Comparison of ENCODE assay signal across 1 cellular context in the genomic region with DNA sequence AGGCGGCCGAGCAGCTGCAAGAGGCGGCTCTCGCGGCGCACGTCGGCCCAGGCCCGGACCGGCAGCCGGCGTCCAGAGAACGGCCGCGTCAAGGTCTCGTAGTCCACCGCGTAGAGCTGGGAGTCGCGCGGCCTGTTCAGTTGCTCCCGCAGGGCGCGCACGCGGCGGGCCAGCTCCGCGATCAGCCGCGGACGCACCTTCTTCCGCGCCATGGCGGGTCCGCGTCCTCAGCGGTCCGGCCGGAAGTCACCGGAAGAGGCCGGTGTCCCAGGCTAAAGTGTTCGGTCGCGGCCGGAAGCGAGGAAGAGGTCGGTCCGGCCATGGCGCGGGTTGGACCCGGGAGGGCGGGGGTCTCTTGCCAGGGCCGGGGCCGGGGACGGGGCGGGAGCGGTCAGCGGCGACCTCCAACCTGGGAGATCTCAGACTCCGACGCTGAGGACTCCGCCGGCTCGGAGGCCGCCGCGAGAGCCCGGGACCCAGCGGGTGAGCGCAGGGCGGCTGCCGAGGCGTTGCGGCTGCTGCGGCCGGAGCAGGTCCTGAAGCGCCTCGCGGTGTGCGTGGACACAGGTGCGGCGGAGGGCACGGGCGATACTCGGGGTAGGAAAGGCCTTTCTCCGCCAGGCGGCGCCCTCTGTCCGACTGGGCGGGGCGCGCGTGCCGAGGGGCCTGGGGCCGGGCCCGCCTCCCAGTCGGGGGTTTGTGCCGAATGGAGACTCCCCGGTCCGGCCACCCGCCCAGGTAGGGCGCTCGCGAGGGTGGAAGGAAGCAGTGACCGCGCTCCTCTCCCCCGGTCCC.
TF ChIP-seq lines count a peak whose summit lies in the region.

A gene (minus strand): TSS at position 227 of the 795 bp plus-strand sequence. CDS start 15 bp downstream, at position 212.

TF ChIP-seq in HepG2, 621 proteins besides CTCF, POLR2A, EP300 and RAD21 (continued from another document and continues in another):
- TF ChIP-seq CEBPB (IDR thresholded peaks at IDR 0.05; ENCODE audit: borderline replicate concordance, low read depth, low read length) (no peak), CBX5 (CRISPR knock-in tag; IDR thresholded peaks at IDR 0.05; ENCODE audit: borderline replicate concordance) (peak; percentile 58; the same call in 1 of the 2 replicates), EZH2 (conservative IDR thresholded peaks at IDR 0.05; ENCODE audit: low read depth, low read length) (no peak), RBFOX2 (IDR thresholded peaks at IDR 0.05; ENCODE audit: low read depth, low read length) (peak; percentile 96), HNRNPLL (IDR thresholded peaks at IDR 0.05; ENCODE audit: low read depth, low read length, poor library complexity, severe bottlenecking) (peak; percentile 64), YY1 (IDR thresholded peaks at IDR 0.05; ENCODE audit: insufficient read depth, insufficient replicate concordance, low read depth, low read length) (peak; percentile 95), KAT8 (CRISPR knock-in tag; IDR thresholded peaks at IDR 0.05) (peak; percentile 94), MTF1 (CRISPR knock-in tag; IDR thresholded peaks at IDR 0.05) (peak; percentile 77; the same call in 1 of the 2 replicates), ZNF530 (CRISPR knock-in tag; IDR thresholded peaks at IDR 0.05; ENCODE audit: low read depth) (peak; percentile 36; the same call in 1 of the 2 replicates), PPARG (CRISPR knock-in tag; conservative IDR thresholded peaks at IDR 0.05) (no peak), DMAP1 (CRISPR knock-in tag; IDR thresholded peaks at IDR 0.05) (peak; percentile 98), ZNF44 (CRISPR knock-in tag; IDR thresholded peaks at IDR 0.05) (0 out of 2 replicates have a peak, but pooled peaks have one; percentile 21), PHF20 (CRISPR knock-in tag; IDR thresholded peaks at IDR 0.05) (peak; percentile 95), RFX5 (IDR thresholded peaks at IDR 0.05; ENCODE audit: low read depth, low read length) (peak; percentile 41; the same call in 1 of the 2 replicates), MED8 (CRISPR knock-in tag; IDR thresholded peaks at IDR 0.05; ENCODE audit: insufficient replicate concordance) (peak; percentile 90), ZNF350 (CRISPR knock-in tag; IDR thresholded peaks at IDR 0.05; ENCODE audit: borderline replicate concordance, low read depth) (no peak), SOX5 (CRISPR knock-in tag; IDR thresholded peaks at IDR 0.05; ENCODE audit: borderline replicate concordance) (peak; percentile 17; the same call in 1 of the 2 replicates)
- TF ChIP-seq, protein P1, sequence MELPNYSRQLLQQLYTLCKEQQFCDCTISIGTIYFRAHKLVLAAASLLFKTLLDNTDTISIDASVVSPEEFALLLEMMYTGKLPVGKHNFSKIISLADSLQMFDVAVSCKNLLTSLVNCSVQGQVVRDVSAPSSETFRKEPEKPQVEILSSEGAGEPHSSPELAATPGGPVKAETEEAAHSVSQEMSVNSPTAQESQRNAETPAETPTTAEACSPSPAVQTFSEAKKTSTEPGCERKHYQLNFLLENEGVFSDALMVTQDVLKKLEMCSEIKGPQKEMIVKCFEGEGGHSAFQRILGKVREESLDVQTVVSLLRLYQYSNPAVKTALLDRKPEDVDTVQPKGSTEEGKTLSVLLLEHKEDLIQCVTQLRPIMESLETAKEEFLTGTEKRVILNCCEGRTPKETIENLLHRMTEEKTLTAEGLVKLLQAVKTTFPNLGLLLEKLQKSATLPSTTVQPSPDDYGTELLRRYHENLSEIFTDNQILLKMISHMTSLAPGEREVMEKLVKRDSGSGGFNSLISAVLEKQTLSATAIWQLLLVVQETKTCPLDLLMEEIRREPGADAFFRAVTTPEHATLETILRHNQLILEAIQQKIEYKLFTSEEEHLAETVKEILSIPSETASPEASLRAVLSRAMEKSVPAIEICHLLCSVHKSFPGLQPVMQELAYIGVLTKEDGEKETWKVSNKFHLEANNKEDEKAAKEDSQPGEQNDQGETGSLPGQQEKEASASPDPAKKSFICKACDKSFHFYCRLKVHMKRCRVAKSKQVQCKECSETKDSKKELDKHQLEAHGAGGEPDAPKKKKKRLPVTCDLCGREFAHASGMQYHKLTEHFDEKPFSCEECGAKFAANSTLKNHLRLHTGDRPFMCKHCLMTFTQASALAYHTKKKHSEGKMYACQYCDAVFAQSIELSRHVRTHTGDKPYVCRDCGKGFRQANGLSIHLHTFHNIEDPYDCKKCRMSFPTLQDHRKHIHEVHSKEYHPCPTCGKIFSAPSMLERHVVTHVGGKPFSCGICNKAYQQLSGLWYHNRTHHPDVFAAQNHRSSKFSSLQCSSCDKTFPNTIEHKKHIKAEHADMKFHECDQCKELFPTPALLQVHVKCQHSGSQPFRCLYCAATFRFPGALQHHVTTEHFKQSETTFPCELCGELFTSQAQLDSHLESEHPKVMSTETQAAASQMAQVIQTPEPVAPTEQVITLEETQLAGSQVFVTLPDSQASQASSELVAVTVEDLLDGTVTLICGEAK (IDR thresholded peaks at IDR 0.05) = peak; percentile 93
- TF ChIP-seq, protein P1 (CRISPR knock-in tag; IDR thresholded peaks at IDR 0.05) = peak; percentile 44; the same call in 1 of the 2 replicates
- TF ChIP-seq, protein P2, sequence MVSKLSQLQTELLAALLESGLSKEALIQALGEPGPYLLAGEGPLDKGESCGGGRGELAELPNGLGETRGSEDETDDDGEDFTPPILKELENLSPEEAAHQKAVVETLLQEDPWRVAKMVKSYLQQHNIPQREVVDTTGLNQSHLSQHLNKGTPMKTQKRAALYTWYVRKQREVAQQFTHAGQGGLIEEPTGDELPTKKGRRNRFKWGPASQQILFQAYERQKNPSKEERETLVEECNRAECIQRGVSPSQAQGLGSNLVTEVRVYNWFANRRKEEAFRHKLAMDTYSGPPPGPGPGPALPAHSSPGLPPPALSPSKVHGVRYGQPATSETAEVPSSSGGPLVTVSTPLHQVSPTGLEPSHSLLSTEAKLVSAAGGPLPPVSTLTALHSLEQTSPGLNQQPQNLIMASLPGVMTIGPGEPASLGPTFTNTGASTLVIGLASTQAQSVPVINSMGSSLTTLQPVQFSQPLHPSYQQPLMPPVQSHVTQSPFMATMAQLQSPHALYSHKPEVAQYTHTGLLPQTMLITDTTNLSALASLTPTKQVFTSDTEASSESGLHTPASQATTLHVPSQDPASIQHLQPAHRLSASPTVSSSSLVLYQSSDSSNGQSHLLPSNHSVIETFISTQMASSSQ (IDR thresholded peaks at IDR 0.05; ENCODE audit: low read depth) = no peak
- TF ChIP-seq, protein P2 (CRISPR knock-in tag; IDR thresholded peaks at IDR 0.05; ENCODE audit: borderline replicate concordance) = no peak; the same call in 1 of the 2 replicates
- TF ChIP-seq, protein P3, sequence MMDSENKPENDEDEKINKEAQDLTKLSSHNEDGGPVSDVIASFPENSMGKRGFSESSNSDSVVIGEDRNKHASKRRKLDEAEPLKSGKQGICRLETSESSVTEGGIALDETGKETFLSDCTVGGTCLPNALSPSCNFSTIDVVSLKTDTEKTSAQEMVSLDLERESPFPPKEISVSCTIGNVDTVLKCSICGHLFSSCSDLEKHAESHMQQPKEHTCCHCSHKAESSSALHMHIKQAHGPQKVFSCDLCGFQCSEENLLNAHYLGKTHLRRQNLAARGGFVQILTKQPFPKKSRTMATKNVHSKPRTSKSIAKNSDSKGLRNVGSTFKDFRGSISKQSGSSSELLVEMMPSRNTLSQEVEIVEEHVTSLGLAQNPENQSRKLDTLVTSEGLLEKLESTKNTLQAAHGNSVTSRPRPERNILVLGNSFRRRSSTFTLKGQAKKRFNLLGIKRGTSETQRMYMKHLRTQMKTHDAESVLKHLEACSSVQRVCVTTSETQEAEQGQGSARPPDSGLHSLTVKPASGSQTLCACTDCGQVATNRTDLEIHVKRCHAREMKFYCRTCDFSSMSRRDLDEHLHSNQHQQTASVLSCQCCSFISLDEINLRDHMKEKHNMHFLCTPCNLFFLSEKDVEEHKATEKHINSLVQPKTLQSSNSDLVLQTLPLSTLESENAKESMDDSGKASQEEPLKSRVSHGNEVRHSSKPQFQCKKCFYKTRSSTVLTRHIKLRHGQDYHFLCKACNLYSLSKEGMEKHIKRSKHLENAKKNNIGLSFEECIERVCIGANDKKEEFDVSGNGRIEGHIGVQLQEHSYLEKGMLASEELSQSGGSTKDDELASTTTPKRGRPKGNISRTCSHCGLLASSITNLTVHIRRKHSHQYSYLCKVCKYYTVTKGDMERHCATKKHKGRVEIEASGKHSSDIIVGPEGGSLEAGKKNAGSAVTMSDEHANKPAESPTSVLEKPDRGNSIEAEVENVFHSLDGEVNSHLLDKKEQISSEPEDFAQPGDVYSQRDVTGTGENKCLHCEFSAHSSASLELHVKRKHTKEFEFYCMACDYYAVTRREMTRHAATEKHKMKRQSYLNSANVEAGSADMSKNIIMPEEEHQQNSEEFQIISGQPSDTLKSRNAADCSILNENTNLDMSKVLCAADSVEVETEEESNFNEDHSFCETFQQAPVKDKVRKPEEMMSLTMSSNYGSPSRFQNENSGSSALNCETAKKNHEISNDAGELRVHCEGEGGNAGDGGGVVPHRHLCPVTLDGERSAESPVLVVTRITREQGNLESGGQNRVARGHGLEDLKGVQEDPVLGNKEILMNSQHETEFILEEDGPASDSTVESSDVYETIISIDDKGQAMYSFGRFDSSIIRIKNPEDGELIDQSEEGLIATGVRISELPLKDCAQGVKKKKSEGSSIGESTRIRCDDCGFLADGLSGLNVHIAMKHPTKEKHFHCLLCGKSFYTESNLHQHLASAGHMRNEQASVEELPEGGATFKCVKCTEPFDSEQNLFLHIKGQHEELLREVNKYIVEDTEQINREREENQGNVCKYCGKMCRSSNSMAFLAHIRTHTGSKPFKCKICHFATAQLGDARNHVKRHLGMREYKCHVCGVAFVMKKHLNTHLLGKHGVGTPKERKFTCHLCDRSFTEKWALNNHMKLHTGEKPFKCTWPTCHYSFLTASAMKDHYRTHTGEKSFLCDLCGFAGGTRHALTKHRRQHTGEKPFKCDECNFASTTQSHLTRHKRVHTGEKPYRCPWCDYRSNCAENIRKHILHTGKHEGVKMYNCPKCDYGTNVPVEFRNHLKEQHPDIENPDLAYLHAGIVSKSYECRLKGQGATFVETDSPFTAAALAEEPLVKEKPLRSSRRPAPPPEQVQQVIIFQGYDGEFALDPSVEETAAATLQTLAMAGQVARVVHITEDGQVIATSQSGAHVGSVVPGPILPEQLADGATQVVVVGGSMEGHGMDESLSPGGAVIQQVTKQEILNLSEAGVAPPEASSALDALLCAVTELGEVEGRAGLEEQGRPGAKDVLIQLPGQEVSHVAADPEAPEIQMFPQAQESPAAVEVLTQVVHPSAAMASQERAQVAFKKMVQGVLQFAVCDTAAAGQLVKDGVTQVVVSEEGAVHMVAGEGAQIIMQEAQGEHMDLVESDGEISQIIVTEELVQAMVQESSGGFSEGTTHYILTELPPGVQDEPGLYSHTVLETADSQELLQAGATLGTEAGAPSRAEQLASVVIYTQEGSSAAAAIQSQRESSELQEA (CRISPR knock-in tag; IDR thresholded peaks at IDR 0.05; ENCODE audit: not compliant biosample characterization) = no peak
- TF ChIP-seq, protein P4, sequence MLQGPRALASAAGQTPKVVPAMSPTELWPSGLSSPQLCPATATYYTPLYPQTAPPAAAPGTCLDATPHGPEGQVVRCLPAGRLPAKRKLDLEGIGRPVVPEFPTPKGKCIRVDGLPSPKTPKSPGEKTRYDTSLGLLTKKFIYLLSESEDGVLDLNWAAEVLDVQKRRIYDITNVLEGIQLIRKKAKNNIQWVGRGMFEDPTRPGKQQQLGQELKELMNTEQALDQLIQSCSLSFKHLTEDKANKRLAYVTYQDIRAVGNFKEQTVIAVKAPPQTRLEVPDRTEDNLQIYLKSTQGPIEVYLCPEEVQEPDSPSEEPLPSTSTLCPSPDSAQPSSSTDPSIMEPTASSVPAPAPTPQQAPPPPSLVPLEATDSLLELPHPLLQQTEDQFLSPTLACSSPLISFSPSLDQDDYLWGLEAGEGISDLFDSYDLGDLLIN (CRISPR knock-in tag; IDR thresholded peaks at IDR 0.05; ENCODE audit: borderline replicate concordance) = peak; percentile 65; the same call in 1 of the 2 replicates
- TF ChIP-seq, protein P5, sequence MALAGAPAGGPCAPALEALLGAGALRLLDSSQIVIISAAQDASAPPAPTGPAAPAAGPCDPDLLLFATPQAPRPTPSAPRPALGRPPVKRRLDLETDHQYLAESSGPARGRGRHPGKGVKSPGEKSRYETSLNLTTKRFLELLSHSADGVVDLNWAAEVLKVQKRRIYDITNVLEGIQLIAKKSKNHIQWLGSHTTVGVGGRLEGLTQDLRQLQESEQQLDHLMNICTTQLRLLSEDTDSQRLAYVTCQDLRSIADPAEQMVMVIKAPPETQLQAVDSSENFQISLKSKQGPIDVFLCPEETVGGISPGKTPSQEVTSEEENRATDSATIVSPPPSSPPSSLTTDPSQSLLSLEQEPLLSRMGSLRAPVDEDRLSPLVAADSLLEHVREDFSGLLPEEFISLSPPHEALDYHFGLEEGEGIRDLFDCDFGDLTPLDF (CRISPR knock-in tag; IDR thresholded peaks at IDR 0.05) = peak; percentile 85
